32 cellular contexts compared by ENCODE assay signal in the genomic region with DNA sequence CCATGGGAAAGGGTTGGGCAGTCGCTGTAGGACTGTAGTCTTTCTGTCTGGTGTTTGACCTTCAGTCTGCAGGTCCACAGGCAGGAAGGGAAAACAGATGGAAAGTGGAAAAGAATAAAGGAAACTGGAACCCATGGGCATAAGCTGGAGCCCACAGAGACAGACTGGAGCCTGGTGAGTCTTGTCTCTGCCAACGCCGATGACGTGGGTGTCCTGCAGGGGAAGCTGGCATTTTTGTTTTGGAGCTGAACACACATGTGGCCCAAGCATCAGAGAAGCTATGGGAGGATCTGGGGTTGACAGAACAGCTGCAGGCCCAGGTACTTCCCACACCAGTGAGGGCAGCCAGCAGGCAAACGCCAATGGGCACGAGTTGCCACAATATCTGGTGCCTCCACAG.
"Had no signal": no experiment of that assay in that cellular context is flagged by ENCODE, and none has a peak within 500 bp of the region (broad histone marks: within the 10 kb centered on the region; RNA-seq: fewer than 3 reads in every experiment).

No MANE protein-coding gene starts in this region.

- H3K4me3 ChIP-seq: coronary artery, heart left ventricle, right atrium auricular region, spleen, uterus had no signal

- H3K27ac Mint-ChIP-seq: activated CD4-positive, alpha-beta memory T cell treated with anti-CD3 and anti-CD28 coated beads, Interleukin-2, amount 10 ng/mL, durations not matched to agents 7 days and 5 days; activated T-cell treated with anti-CD3 and anti-CD28 coated beads, Interleukin-2, amount 50 U/mL, for 24 hours; activated T-helper 17 cell treated with anti-CD3 and anti-CD28 coated beads, Interleukin-2, amount 50 U/mL, for 72 hours; effector memory CD8-positive, alpha-beta T cell; immature natural killer cell; mesothelial cell of epicardium; stimulated activated naive CD8-positive, alpha-beta T cell treated with anti-CD3 and anti-CD28 coated beads, Interleukin-15, amount 100 ng/mL, for 72 hours; type B pancreatic cell had no signal

- H3K27me3 ChIP-seq: brain microvascular endothelial cell, heart left ventricle, right atrium auricular region, spleen, uterus had no signal

- FAIRE-seq: astrocyte, kidney, TTC549 had no signal

- H3K27ac ChIP-seq: brain microvascular endothelial cell, coronary artery, heart left ventricle, right atrium auricular region, spleen, uterus, WERI-Rb-1 had no signal

- H3K36me3 Mint-ChIP-seq: immature natural killer cell, mesothelial cell of epicardium, naive B cell, type B pancreatic cell had no signal

- H3K36me3 ChIP-seq: brain microvascular endothelial cell, heart left ventricle, right atrium auricular region, spleen, uterus, WERI-Rb-1 had no signal

- H3K4me3 Mint-ChIP-seq: activated CD4-positive, alpha-beta memory T cell treated with anti-CD3 and anti-CD28 coated beads, Interleukin-2, amount 10 ng/mL, durations not matched to agents 7 days and 5 days; activated T-cell treated with anti-CD3 and anti-CD28 coated beads, Interleukin-2, amount 50 U/mL, for 24 hours; activated T-helper 17 cell treated with anti-CD3 and anti-CD28 coated beads, Interleukin-2, amount 50 U/mL, for 72 hours; effector memory CD8-positive, alpha-beta T cell; immature natural killer cell; mesothelial cell of epicardium; naive B cell; stimulated activated naive CD8-positive, alpha-beta T cell treated with anti-CD3 and anti-CD28 coated beads, Interleukin-15, amount 100 ng/mL, for 72 hours; type B pancreatic cell had no signal

- H3K4me1 ChIP-seq: heart left ventricle, right atrium auricular region, spleen, uterus had no signal

- H3K9me3 Mint-ChIP-seq: activated CD4-positive, alpha-beta memory T cell treated with anti-CD3 and anti-CD28 coated beads, Interleukin-2, amount 10 ng/mL, durations not matched to agents 7 days and 5 days; activated T-cell treated with anti-CD3 and anti-CD28 coated beads, Interleukin-2, amount 50 U/mL, for 24 hours; activated T-helper 17 cell treated with anti-CD3 and anti-CD28 coated beads, Interleukin-2, amount 50 U/mL, for 72 hours; effector memory CD8-positive, alpha-beta T cell; stimulated activated naive CD8-positive, alpha-beta T cell treated with anti-CD3 and anti-CD28 coated beads, Interleukin-15, amount 100 ng/mL, for 72 hours; type B pancreatic cell had no signal

- H3K9me3 ChIP-seq: heart left ventricle, right atrium auricular region, spleen, uterus had no signal

- ATAC-seq: activated CD4-positive, CD25-positive, alpha-beta regulatory T cell treated with anti-CD3 and anti-CD28 coated beads, Interleukin-2, amount 50 U/mL, for 24 hours; activated T-helper 17 cell treated with anti-CD3 and anti-CD28 coated beads, Interleukin-2, amount 50 U/mL, for 72 hours; effector memory CD8-positive, alpha-beta T cell; heart left ventricle; left colon; stimulated activated naive CD8-positive, alpha-beta T cell treated with anti-CD3 and anti-CD28 coated beads, Interleukin-15, amount 100 ng/mL, for 72 hours had no signal

- DNase-seq: activated CD4-positive, alpha-beta memory T cell treated with anti-CD3 and anti-CD28 coated beads, Interleukin-2, amount 10 ng/mL, durations not matched to agents 7 days and 5 days; activated CD4-positive, alpha-beta T cell treated with anti-CD3 and anti-CD28 coated beads for 48 hours; activated CD8-positive, alpha-beta memory T cell treated with anti-CD3 and anti-CD28 coated beads, Interleukin-2, amount 50 U/mL, for 48 hours; activated gamma-delta T cell treated with Interleukin-2 at 50 U/mL for 16 hours; activated naive CD4-positive, alpha-beta T cell treated with anti-CD3 and anti-CD28 coated beads, Interleukin-2, amount 50 U/mL, for 16 hours; activated T-cell treated with anti-CD3 and anti-CD28 coated beads, Interleukin-2, amount 50 U/mL, for 24 hours; amniotic stem cell; brain microvascular endothelial cell; effector memory CD8-positive, alpha-beta T cell; erythroblast; foreskin fibroblast; heart left ventricle; hypothalamus; immature natural killer cell; kidney; left colon; naive B cell; occipital lobe; spleen; stimulated activated CD4-positive, alpha-beta T cell treated with anti-CD3 and anti-CD28 coated beads, Interleukin-2, amount 100 ng/mL, for 48 hours; stimulated activated naive CD8-positive, alpha-beta T cell treated with anti-CD3 and anti-CD28 coated beads, Interleukin-15, amount 100 ng/mL, for 72 hours; substantia nigra; uterus; WERI-Rb-1 had no signal

- H3K4me1 Mint-ChIP-seq: activated CD4-positive, alpha-beta memory T cell treated with anti-CD3 and anti-CD28 coated beads, Interleukin-2, amount 10 ng/mL, durations not matched to agents 7 days and 5 days; activated T-helper 17 cell treated with anti-CD3 and anti-CD28 coated beads, Interleukin-2, amount 50 U/mL, for 72 hours; immature natural killer cell; mesothelial cell of epicardium; naive B cell; stimulated activated naive CD8-positive, alpha-beta T cell treated with anti-CD3 and anti-CD28 coated beads, Interleukin-15, amount 100 ng/mL, for 72 hours had no signal
